ENCODE assay signal across 10 cellular contexts in the genomic region with DNA sequence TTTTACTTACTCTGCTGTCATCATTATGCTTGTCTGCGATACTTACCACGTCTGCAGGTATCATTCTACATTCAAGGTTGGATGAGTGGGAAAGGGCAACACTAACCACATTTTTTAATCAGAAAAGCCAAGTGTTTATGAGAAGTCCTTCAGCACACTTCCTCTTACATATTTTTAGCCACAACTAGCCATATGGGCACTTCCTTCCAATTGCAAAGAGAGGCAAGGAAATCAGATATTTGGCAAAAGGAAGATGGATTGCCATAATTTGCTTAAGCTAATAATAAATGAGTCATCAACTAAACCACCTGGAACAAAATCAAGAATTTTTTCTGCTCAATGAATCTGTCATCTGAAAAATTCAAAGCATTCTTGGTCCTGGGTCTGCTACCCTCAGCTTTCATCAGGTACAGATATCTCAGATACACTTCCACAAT.
DNase-seq lines count a peak whose midpoint lies in the region; ATAC-seq and TF ChIP-seq lines count a peak whose summit lies in the region.
"Had no signal": no experiment of that assay in that cellular context is flagged by ENCODE, and none has a peak within 500 bp of the region (broad histone marks: within the 10 kb centered on the region; RNA-seq: fewer than 3 reads in every experiment).

No MANE protein-coding gene starts in this region.

- H3K4me3 ChIP-seq in astrocyte of the spinal cord (ENCODE audit: low read depth, low read length) (no peak overlapping the region), parathyroid adenoma (ENCODE audit: low read depth, low read length) (no peak overlapping the region)

- peak; percentile 51 for ATAC-seq in GM18511 (IDR thresholded peaks at IDR 0.05; ENCODE audit: unreplicated experiment)
- ATAC-seq in effector memory CD8-positive, alpha-beta T cell (replicated peaks): no peak

- TF ChIP-seq CTCF in astrocyte of the spinal cord (IDR thresholded peaks at IDR 0.05; ENCODE audit: low read depth, low read length) (no peak), parathyroid adenoma (IDR thresholded peaks at IDR 0.05) (no peak)

- DNase-seq in NCI-H1417 treated with DMSO at 0.1 percent for 48 hours (lab: John Stamatoyannopoulos, UW): peak; percentile 38
- DNase-seq in astrocyte of the spinal cord (ENCODE audit: low read depth, low spot score): peak; percentile 43
- no peak for DNase-seq in islet precursor cell
- no peak for DNase-seq in stimulated activated CD4-positive, alpha-beta T cell treated with anti-CD3 and anti-CD28 coated beads, Interleukin-15, amount 100 ng/mL, for 24 hours
- DNase-seq in effector memory CD8-positive, alpha-beta T cell: no peak
- no peak for DNase-seq in NCI-H2227 (lab: John Stamatoyannopoulos, UW; ENCODE audit: unreplicated experiment)
- DNase-seq: mesendoderm had no signal

- H3K9me3 Mint-ChIP-seq in effector memory CD8-positive, alpha-beta T cell: no peaks in the 10 kb centered on the region
- H3K9me3 Mint-ChIP-seq: activated naive CD4-positive, alpha-beta T cell treated with anti-CD3 and anti-CD28 coated beads, Interleukin-2, amount 50 U/mL, for 24 hours had no signal

- in situ Hi-C loops in astrocyte of the spinal cord (cut with HindIII; ENCODE audit: low sequenced_read_pairs): no loop called here

- H3K27me3 ChIP-seq in parathyroid adenoma (ENCODE audit: control insufficient read depth, insufficient read depth, low read length): no peaks in the 10 kb centered on the region

- H3K4me1 Mint-ChIP-seq in effector memory CD8-positive, alpha-beta T cell (ENCODE audit: low read depth in 2 of 2): peaks cover 0 to 2% of the 10 kb centered on the region in 2 donors
- H3K4me1 Mint-ChIP-seq: activated naive CD4-positive, alpha-beta T cell treated with anti-CD3 and anti-CD28 coated beads, Interleukin-2, amount 50 U/mL, for 24 hours had no signal

- H3K9me3 ChIP-seq in parathyroid adenoma (ENCODE audit: control insufficient read depth, low read length): no peaks in the 10 kb centered on the region

- H3K36me3 Mint-ChIP-seq in effector memory CD8-positive, alpha-beta T cell (ENCODE audit: insufficient read depth): no peaks in the 10 kb centered on the region
- H3K36me3 Mint-ChIP-seq: activated naive CD4-positive, alpha-beta T cell treated with anti-CD3 and anti-CD28 coated beads, Interleukin-2, amount 50 U/mL, for 24 hours had no signal

- H3K27ac Mint-ChIP-seq in effector memory CD8-positive, alpha-beta T cell: no peak overlapping the region
- H3K27ac Mint-ChIP-seq: activated naive CD4-positive, alpha-beta T cell treated with anti-CD3 and anti-CD28 coated beads, Interleukin-2, amount 50 U/mL, for 24 hours had no signal

- peaks cover 3% of the 10 kb centered on the region for H3K4me1 ChIP-seq in parathyroid adenoma

- H3K4me2 ChIP-seq in parathyroid adenoma (ENCODE audit: low read length): no peak overlapping the region

- peak overlapping the region; percentile 4 for H2AFZ ChIP-seq in parathyroid adenoma

- H3K27ac ChIP-seq in parathyroid adenoma: no peak overlapping the region

- no peak overlapping the region for H3K4me3 Mint-ChIP-seq in effector memory CD8-positive, alpha-beta T cell
- H3K4me3 Mint-ChIP-seq: activated naive CD4-positive, alpha-beta T cell treated with anti-CD3 and anti-CD28 coated beads, Interleukin-2, amount 50 U/mL, for 24 hours had no signal

- H3K27me3 Mint-ChIP-seq in effector memory CD8-positive, alpha-beta T cell: peaks cover 20 to 32% of the 10 kb centered on the region in 2 donors

- H3K79me2 ChIP-seq in parathyroid adenoma: no peaks in the 10 kb centered on the region

- no peaks in the 10 kb centered on the region for H3K36me3 ChIP-seq in parathyroid adenoma (ENCODE audit: control insufficient read depth, insufficient read depth, low read length)

- H3K9ac ChIP-seq in parathyroid adenoma: no peak overlapping the region

Comparison
In these comparisons a context has a peak if more than half of its experiments do, and no peak if none do; other contexts are left out.
1. DNase-seq: peak in NCI-H1417 treated with DMSO at 0.1 percent for 48 hours (single experiment) and astrocyte of the spinal cord (single experiment); none in islet precursor cell (single experiment), stimulated activated CD4-positive, alpha-beta T cell treated with anti-CD3 and anti-CD28 coated beads, Interleukin-15, amount 100 ng/mL, for 24 hours (single experiment), effector memory CD8-positive, alpha-beta T cell (0 of 3) and NCI-H2227 (single experiment).